In the genomic region with DNA sequence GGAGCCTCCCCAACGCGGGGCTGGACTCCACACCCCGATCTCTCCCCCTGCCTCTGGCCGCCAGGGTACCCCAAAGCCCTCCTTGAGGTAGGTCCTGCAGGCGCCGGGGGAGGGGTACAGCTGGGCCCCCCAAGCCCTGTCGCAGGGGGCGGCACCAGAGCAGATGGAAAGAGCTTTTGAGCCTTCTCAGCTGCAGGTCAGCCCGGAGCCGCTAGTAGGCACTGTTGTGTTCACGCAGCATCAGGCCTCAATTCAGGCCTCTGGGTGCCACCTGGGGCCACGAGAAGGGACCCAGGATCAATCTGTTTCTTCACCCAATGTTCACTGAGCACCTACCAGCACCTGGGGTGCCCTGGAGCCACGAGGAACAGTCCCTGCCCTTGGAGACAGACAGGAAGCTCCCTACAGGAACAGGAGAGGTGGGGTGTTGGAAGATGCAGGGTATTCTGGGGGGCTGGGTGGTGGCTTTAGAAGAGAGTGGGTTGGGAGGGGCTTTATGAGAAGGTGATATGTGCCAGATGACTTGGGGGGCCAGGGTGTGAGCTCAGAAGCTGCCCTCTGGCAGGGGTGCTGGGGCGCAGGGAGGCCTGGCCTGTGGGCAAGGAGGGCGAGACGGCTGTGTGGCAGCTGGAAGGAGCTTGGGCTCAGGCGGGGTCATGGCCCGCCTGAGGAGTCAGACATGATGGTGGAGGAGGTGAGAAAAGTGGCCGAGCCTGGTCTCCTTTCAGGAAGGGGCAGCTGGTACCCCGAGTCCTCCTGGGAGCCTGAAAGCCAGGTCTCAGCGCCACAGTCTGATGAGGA, we compare ENCODE assay signal across 9 cellular contexts.
DNase-seq lines count a peak whose midpoint lies in the region; ATAC-seq, FAIRE-seq and TF ChIP-seq lines count a peak whose summit lies in the region.
"Had no signal": no experiment of that assay in that cellular context is flagged by ENCODE, and none has a peak within 500 bp of the region (broad histone marks: within the 10 kb centered on the region; RNA-seq: fewer than 3 reads in every experiment).

No MANE protein-coding gene starts in this region.

- H3K4me2 ChIP-seq in HepG2 (ENCODE audit: low read depth, low read length) = peak overlapping the region; percentile 70

- in situ Hi-C loops in HepG2 (cut with HindIII; ENCODE audit: extremely low pct_ligation_motif_present, low pct_unique_long_range_greater_than_20kb) = no loop called here

- FAIRE-seq in HepG2 (lab: Jason Lieb, UNC) = peak; percentile 47

- H3K4me1 ChIP-seq in HepG2 (ENCODE audit: insufficient read depth, low read length) (peaks cover 32% of the 10 kb centered on the region), thyroid gland (peaks cover 17 to 23% of the 10 kb centered on the region in 2 donors)
- H3K4me1 ChIP-seq: HAP-1 had no signal

- POLR2A ChIA-PET in HepG2 (lab: Yijun Ruan, JAX) = interaction anchor here (0.7 to 6.0 kb wide), 9 partner anchors 21 to 121 kb away, joined by 3 to 35 read pairs (median 4); no protein-coding TSS in a partner anchor

- H3K27ac ChIP-seq in C4-2B = peak overlapping the region; percentile 91
- no peak overlapping the region for H3K27ac ChIP-seq in HepG2 (ENCODE audit: extremely low read length, insufficient read depth, low read length)
- peak overlapping the region; percentile 75 to 91 (median 83) for H3K27ac ChIP-seq in thyroid gland

- H2AFZ ChIP-seq in HepG2 (ENCODE audit: low read length) = no peak overlapping the region

- BruUV-seq in HepG2 (replicated peaks; lab: Mats Ljungman, UMichigan) = no TSS peak

- H3K9ac ChIP-seq in HepG2 (ENCODE audit: insufficient read depth, low read depth, low read length) = no peak overlapping the region

- WGBS in HepG2 (ENCODE audit: low lambda C conversion rate) = 69% methylated on average over 11 of the region's 21 CpGs
- 78 to 89% methylated on average over 11 to 15 of the region's 21 CpGs for WGBS in thyroid gland, 2 donors

- intact Hi-C loops in HepG2 (cut with micrococcal nuclease; ENCODE audit: unreplicated experiment) (loop anchor here (1.0 to 5.0 kb wide), 4 partner anchors 44 to 119 kb away; no protein-coding TSS in a partner anchor), thyroid gland (cut with DNase I) (loop anchor here (10.0 kb wide), 1 partner anchor 66 kb away; no protein-coding TSS in a partner anchor)

- 0 out of 2 replicates have a peak overlapping the region, but pooled peaks have one; percentile 5 for H3K4me3 ChIP-seq in LNCaP clone FGC (ENCODE audit: low read depth, low read length)
- H3K4me3 ChIP-seq in HepG2 (replicated peaks in 1 of 3; ENCODE audit: insufficient read depth in 1 of 3, low read depth in 2 of 3, low read length in 3 of 3) = peak overlapping the region in 2 of 3 experiments; percentile 20 to 61; a peak in 2 of 6 replicates
- no peak overlapping the region for H3K4me3 ChIP-seq in thyroid gland (replicated peaks in 1 of 3)
- H3K4me3 ChIP-seq: HAP-1 had no signal

- no peaks in the 10 kb centered on the region for H4K20me1 ChIP-seq in HepG2 (ENCODE audit: insufficient read depth, low read length)

- no peaks in the 10 kb centered on the region for H3K79me2 ChIP-seq in HepG2 (ENCODE audit: insufficient read depth, low read length)

- peak; percentile 62 for ATAC-seq in HepG2
- ATAC-seq in HG03354 (IDR thresholded peaks at IDR 0.05; ENCODE audit: poor library complexity, severe bottlenecking, unreplicated experiment) = no peak

- no peak for TF ChIP-seq POLR2A in HepG2 (IDR thresholded peaks at IDR 0.05; ENCODE audit: insufficient read depth in 1 of 2, low read depth in 2 of 2, low read length in 2 of 2)
- no peak for TF ChIP-seq POLR2A in thyroid gland (IDR thresholded peaks at IDR 0.05)

- TF ChIP-seq RAD21 in HepG2 (CRISPR knock-in tag; IDR thresholded peaks at IDR 0.05) = peak; percentile 90

- H3K27me3 ChIP-seq in HepG2 (ENCODE audit: control insufficient read depth in 1 of 2, insufficient read depth in 2 of 2, low read length in 2 of 2) (peaks cover 0 to 2% of the 10 kb centered on the region in 2 experiments; a peak in 1 of 5 replicates), thyroid gland (no peaks in the 10 kb centered on the region)

- peak; percentile 96 for TF ChIP-seq CTCF in C4-2B (conservative IDR thresholded peaks at IDR 0.05)
- TF ChIP-seq CTCF in LNCaP clone FGC (IDR thresholded peaks at IDR 0.05; ENCODE audit: control insufficient read depth, extremely low read depth, insufficient read depth) = peak; percentile 88
- TF ChIP-seq CTCF in HepG2 (CRISPR knock-in tag; IDR thresholded peaks at IDR 0.05) = peak; percentile 95
- peak in 2 of 6 experiments; percentile 23 to 32 for TF ChIP-seq CTCF in thyroid gland (IDR thresholded peaks at IDR 0.05)

- no peak for DNase-seq in LNCaP clone FGC (ENCODE audit: low read depth)
- DNase-seq in activated T-cell treated with anti-CD3 and anti-CD28 coated beads, Interleukin-2, amount 50 U/mL, for 48 hours = peak; percentile 67 to 71
- peak; percentile 53 for DNase-seq in HepG2 (ENCODE audit: low spot score)
- DNase-seq in thyroid gland = no peak
- no peak for DNase-seq in AG08395 (ENCODE audit: low spot score)
- no peak for DNase-seq in SW 1271 (lab: John Stamatoyannopoulos, UW)

- no peaks in the 10 kb centered on the region for H3K9me3 ChIP-seq in HepG2 (ENCODE audit: low read length)
- no peaks in the 10 kb centered on the region for H3K9me3 ChIP-seq in thyroid gland
- H3K9me3 ChIP-seq: HAP-1 had no signal

- TF ChIP-seq EP300 in HepG2 (IDR thresholded peaks at IDR 0.05; ENCODE audit: low read depth in 2 of 2, low read length in 2 of 2) = no peak
- TF ChIP-seq EP300 in HepG2 (CRISPR knock-in tag; IDR thresholded peaks at IDR 0.05; ENCODE audit: borderline replicate concordance) = no peak

- H3K36me3 ChIP-seq in HepG2 (replicated peaks in 1 of 2; ENCODE audit: control insufficient read depth in 1 of 2, insufficient read depth in 2 of 2, low read length in 2 of 2) (no peaks in the 10 kb centered on the region), thyroid gland (no peaks in the 10 kb centered on the region)
- H3K36me3 ChIP-seq: HAP-1 had no signal

- CTCF ChIA-PET in HepG2 (lab: Yijun Ruan, JAX; ENCODE audit: low intra/inter-chr PET ratio, low total read pairs) = interaction anchor here (0.9 to 2.0 kb wide), 8 partner anchors 23 to 125 kb away, joined by 3 to 14 read pairs (median 4); no protein-coding TSS in a partner anchor

TF ChIP-seq in HepG2, 621 proteins besides CTCF, POLR2A, EP300 and RAD21 (continues in another document):
- TF ChIP-seq ZNF567 (CRISPR knock-in tag; IDR thresholded peaks at IDR 0.05; ENCODE audit: borderline replicate concordance) (0 out of 2 replicates have a peak, but pooled peaks have one; percentile 37), ATF1 (CRISPR knock-in tag; IDR thresholded peaks at IDR 0.05) (no peak), SNAI1 (CRISPR knock-in tag; IDR thresholded peaks at IDR 0.05; ENCODE audit: borderline replicate concordance) (0 out of 2 replicates have a peak, but pooled peaks have one; percentile 54), ZNF564 (CRISPR knock-in tag; IDR thresholded peaks at IDR 0.05) (0 out of 2 replicates have a peak, but pooled peaks have one; percentile 48), PCBP1 (IDR thresholded peaks at IDR 0.05; ENCODE audit: borderline replicate concordance, low read depth, low read length) (0 out of 2 replicates have a peak, but pooled peaks have one; percentile 35), DPF2 (CRISPR knock-in tag; IDR thresholded peaks at IDR 0.05; ENCODE audit: borderline replicate concordance, low read depth) (no peak), ZNF816 (CRISPR knock-in tag; IDR thresholded peaks at IDR 0.05; ENCODE audit: borderline replicate concordance) (no peak), ZNF547 (CRISPR knock-in tag; IDR thresholded peaks at IDR 0.05) (0 out of 2 replicates have a peak, but pooled peaks have one; percentile 68), ZNF274 (CRISPR knock-in tag; IDR thresholded peaks at IDR 0.05) (peak; percentile 72; the same call in 1 of the 2 replicates), IKZF4 (CRISPR knock-in tag; IDR thresholded peaks at IDR 0.05; ENCODE audit: borderline replicate concordance, low read depth, not compliant biosample characterization) (peak; percentile 90), ZNF235 (CRISPR knock-in tag; IDR thresholded peaks at IDR 0.05; ENCODE audit: borderline replicate concordance) (peak; percentile 64; the same call in 1 of the 2 replicates), YY1 (IDR thresholded peaks at IDR 0.05; ENCODE audit: insufficient read depth, insufficient replicate concordance, low read depth, low read length) (peak; percentile 51), FOXA3 (CRISPR knock-in tag; IDR thresholded peaks at IDR 0.05) (peak; percentile 33; the same call in 1 of the 2 replicates)
- TF ChIP-seq, protein P1, sequence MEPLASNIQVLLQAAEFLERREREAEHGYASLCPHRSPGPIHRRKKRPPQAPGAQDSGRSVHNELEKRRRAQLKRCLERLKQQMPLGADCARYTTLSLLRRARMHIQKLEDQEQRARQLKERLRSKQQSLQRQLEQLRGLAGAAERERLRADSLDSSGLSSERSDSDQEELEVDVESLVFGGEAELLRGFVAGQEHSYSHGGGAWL (CRISPR knock-in tag; IDR thresholded peaks at IDR 0.05) = peak; percentile 5; the same call in 1 of the 2 replicates
- TF ChIP-seq, protein P2, sequence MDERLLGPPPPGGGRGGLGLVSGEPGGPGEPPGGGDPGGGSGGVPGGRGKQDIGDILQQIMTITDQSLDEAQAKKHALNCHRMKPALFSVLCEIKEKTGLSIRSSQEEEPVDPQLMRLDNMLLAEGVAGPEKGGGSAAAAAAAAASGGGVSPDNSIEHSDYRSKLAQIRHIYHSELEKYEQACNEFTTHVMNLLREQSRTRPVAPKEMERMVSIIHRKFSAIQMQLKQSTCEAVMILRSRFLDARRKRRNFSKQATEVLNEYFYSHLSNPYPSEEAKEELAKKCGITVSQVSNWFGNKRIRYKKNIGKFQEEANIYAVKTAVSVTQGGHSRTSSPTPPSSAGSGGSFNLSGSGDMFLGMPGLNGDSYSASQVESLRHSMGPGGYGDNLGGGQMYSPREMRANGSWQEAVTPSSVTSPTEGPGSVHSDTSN (CRISPR knock-in tag; IDR thresholded peaks at IDR 0.05) = no peak
- TF ChIP-seq, protein P3, sequence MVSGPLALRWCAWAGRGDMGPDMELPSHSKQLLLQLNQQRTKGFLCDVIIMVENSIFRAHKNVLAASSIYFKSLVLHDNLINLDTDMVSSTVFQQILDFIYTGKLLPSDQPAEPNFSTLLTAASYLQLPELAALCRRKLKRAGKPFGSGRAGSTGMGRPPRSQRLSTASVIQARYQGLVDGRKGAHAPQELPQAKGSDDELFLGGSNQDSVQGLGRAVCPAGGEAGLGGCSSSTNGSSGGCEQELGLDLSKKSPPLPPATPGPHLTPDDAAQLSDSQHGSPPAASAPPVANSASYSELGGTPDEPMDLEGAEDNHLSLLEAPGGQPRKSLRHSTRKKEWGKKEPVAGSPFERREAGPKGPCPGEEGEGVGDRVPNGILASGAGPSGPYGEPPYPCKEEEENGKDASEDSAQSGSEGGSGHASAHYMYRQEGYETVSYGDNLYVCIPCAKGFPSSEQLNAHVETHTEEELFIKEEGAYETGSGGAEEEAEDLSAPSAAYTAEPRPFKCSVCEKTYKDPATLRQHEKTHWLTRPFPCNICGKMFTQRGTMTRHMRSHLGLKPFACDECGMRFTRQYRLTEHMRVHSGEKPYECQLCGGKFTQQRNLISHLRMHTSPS (CRISPR knock-in tag; IDR thresholded peaks at IDR 0.05; ENCODE audit: low read depth) = peak; percentile 61; the same call in 1 of the 2 replicates

Comparison
In these comparisons a context has a peak if more than half of its experiments do, and no peak if none do; other contexts are left out.
1. DNase-seq: peak in activated T-cell treated with anti-CD3 and anti-CD28 coated beads, Interleukin-2, amount 50 U/mL, for 48 hours (2 of 2) and HepG2 (single experiment); none in LNCaP clone FGC (single experiment), thyroid gland (0 of 2), AG08395 (single experiment) and SW 1271 (0 of 2).
2. H3K4me3 ChIP-seq: peak in LNCaP clone FGC (single experiment) and HepG2 (2 of 3); none in thyroid gland (0 of 3).